ENCODE assay signal across 10 cellular contexts in genomic region chr1:27523666-27524020, GRCh38. TPM values are rescaled to one million over a fixed set of nuclear protein-coding genes. Genes with fewer than 3 reads are reported as not detected.
A peak's percentile ranks its signal among the peaks of the same experiment; 100 is the strongest.
DNase-seq lines count a peak whose midpoint lies in the region; ATAC-seq, FAIRE-seq and TF ChIP-seq lines count a peak whose summit lies in the region.
"Had no signal": no experiment of that assay in that cellular context is flagged by ENCODE, and none has a peak within 500 bp of the region (broad histone marks: within the 10 kb centered on the region; RNA-seq: fewer than 3 reads in every experiment).

No MANE protein-coding gene starts in this region.

- no peaks in the 10 kb centered on the region for H3K79me2 ChIP-seq in HepG2 (ENCODE audit: insufficient read depth, low read length)
- H3K79me2 ChIP-seq in mammary epithelial cell (ENCODE audit: insufficient read depth, low read length) = no peaks in the 10 kb centered on the region

- TF ChIP-seq POLR2A in HepG2 (IDR thresholded peaks at IDR 0.05; ENCODE audit: insufficient read depth in 1 of 2, low read depth in 2 of 2, low read length in 2 of 2) = no peak
- TF ChIP-seq POLR2A in right lobe of liver (IDR thresholded peaks at IDR 0.05) = no peak
- TF ChIP-seq POLR2A in vagina (IDR thresholded peaks at IDR 0.05) = no peak

- no peak overlapping the region for H3K4me3 ChIP-seq in HepG2 (replicated peaks in 1 of 3; ENCODE audit: insufficient read depth in 1 of 3, low read depth in 2 of 3, low read length in 3 of 3)
- no peak overlapping the region for H3K4me3 ChIP-seq in right lobe of liver
- H3K4me3 ChIP-seq in mammary epithelial cell (replicated peaks in 1 of 3; ENCODE audit: insufficient read depth in 1 of 3, low read depth in 2 of 3, low read length in 3 of 3) = no peak overlapping the region
- no peak overlapping the region for H3K4me3 ChIP-seq in vagina

- in situ Hi-C loops in HepG2 (cut with HindIII; ENCODE audit: extremely low pct_ligation_motif_present, low pct_unique_long_range_greater_than_20kb) (no loop called here), mammary epithelial cell (cut with MboI; ENCODE audit: low sequenced_read_pairs in 2 of 2) (no loop called here)

- H3K36me3 ChIP-seq in HepG2 (replicated peaks in 1 of 2; ENCODE audit: control insufficient read depth in 1 of 2, insufficient read depth in 2 of 2, low read length in 2 of 2) = no peaks in the 10 kb centered on the region
- no peaks in the 10 kb centered on the region for H3K36me3 ChIP-seq in right lobe of liver
- H3K36me3 ChIP-seq in mammary epithelial cell (ENCODE audit: insufficient read depth, low read length) = no peaks in the 10 kb centered on the region
- no peaks in the 10 kb centered on the region for H3K36me3 ChIP-seq in vagina

- no peaks in the 10 kb centered on the region for H3K9me3 ChIP-seq in HepG2 (ENCODE audit: low read length)
- no peaks in the 10 kb centered on the region for H3K9me3 ChIP-seq in right lobe of liver
- no peaks in the 10 kb centered on the region for H3K9me3 ChIP-seq in mammary epithelial cell (replicated peaks; ENCODE audit: insufficient read depth, low read length)
- H3K9me3 ChIP-seq in vagina = no peaks in the 10 kb centered on the region

- peak overlapping the region; percentile 74 for H3K27ac Mint-ChIP-seq in nephron progenitor cell

- BruUV-seq in HepG2 (replicated peaks; lab: Mats Ljungman, UMichigan) = no TSS peak
- no TSS peak for BruUV-seq in mammary epithelial cell (replicated peaks; lab: Mats Ljungman, UMichigan)

- H3K4me3 Mint-ChIP-seq in nephron progenitor cell = peak overlapping the region; percentile 13
- H3K4me3 Mint-ChIP-seq: CD14-positive monocyte had no signal

- H3K4me2 ChIP-seq in HepG2 (ENCODE audit: low read depth, low read length) (peak overlapping the region; percentile 95), mammary epithelial cell (ENCODE audit: insufficient read depth, low read depth, low read length) (no peak overlapping the region)

- POLR2A ChIA-PET in HepG2 (lab: Yijun Ruan, JAX) = interaction anchor here (1.2 to 2.7 kb wide), 5 partner anchors 10 to 83 kb away, joined by 4 to 10 read pairs (median 7); partner anchors contain the start of gene WASF2

- H2AFZ ChIP-seq in HepG2 (ENCODE audit: low read length) (no peak overlapping the region), mammary epithelial cell (ENCODE audit: low read depth, low read length) (no peak overlapping the region)

- no peak for TF ChIP-seq RAD21 in HepG2 (CRISPR knock-in tag; IDR thresholded peaks at IDR 0.05)

- no peak overlapping the region for H3K27ac ChIP-seq in HepG2 (ENCODE audit: extremely low read length, insufficient read depth, low read length)
- no peak overlapping the region for H3K27ac ChIP-seq in right lobe of liver
- peak overlapping the region; percentile 83 for H3K27ac ChIP-seq in mammary epithelial cell (ENCODE audit: insufficient read depth, low read depth, low read length)
- peak overlapping the region; percentile 99 for H3K27ac ChIP-seq in vagina

- CTCF ChIA-PET in HepG2 (lab: Yijun Ruan, JAX; ENCODE audit: low intra/inter-chr PET ratio, low total read pairs) (interaction anchor here (2.3 kb wide), 1 partner anchor 82 kb away, joined by 7 read pairs; no protein-coding TSS in a partner anchor), mammary epithelial cell (lab: Charles Lee; ENCODE audit: low non-redundant PET) (no interaction called here)

- no peaks in the 10 kb centered on the region for H3K9me3 Mint-ChIP-seq in nephron progenitor cell

- peak overlapping the region; percentile 55; the same call in 1 of the 2 replicates for H3K9ac ChIP-seq in HepG2 (ENCODE audit: insufficient read depth, low read depth, low read length)
- peak overlapping the region; percentile 18 for H3K9ac ChIP-seq in mammary epithelial cell (ENCODE audit: insufficient read depth, low read length)

- 84% methylated on average over 5 of the region's 5 CpGs for WGBS in HepG2 (ENCODE audit: low lambda C conversion rate)
- 73% methylated on average over 5 of the region's 5 CpGs for WGBS in right lobe of liver (ENCODE audit: insufficient coverage, low coverage, low lambda C conversion rate, missing lambda C conversion rate)
- WGBS in mammary epithelial cell (ENCODE audit: low coverage, missing lambda C conversion rate) = 25% methylated on average over 1 of the region's 5 CpGs

- intact Hi-C loops in HepG2 (cut with micrococcal nuclease; ENCODE audit: unreplicated experiment) = no loop called here
- intact Hi-C loops in right lobe of liver (cut with DNase I) = no loop called here
- intact Hi-C loops in mammary epithelial cell (cut with micrococcal nuclease) = loop anchor here (1.0 to 2.0 kb wide), 3 partner anchors 19 to 33 kb away; partner anchors contain the start of gene WASF2
- intact Hi-C loops in vagina (cut with DNase I) = no loop called here

- ATAC-seq in HepG2 = no peak
- no peak for ATAC-seq in right lobe of liver
- no peak for ATAC-seq in GM21447 (IDR thresholded peaks at IDR 0.05; ENCODE audit: unreplicated experiment)

- H3K36me3 Mint-ChIP-seq in nephron progenitor cell (ENCODE audit: low read depth) = no peaks in the 10 kb centered on the region

- H3K27me3 ChIP-seq in HepG2 (ENCODE audit: control insufficient read depth in 1 of 2, insufficient read depth in 2 of 2, low read length in 2 of 2) (no peaks in the 10 kb centered on the region), right lobe of liver (no peaks in the 10 kb centered on the region), mammary epithelial cell (ENCODE audit: insufficient read depth, low read length) (no peaks in the 10 kb centered on the region), vagina (no peaks in the 10 kb centered on the region)

- FAIRE-seq in HepG2 (lab: Jason Lieb, UNC) = no peak
- FAIRE-seq: islet of Langerhans had no signal

- H3K4me1 Mint-ChIP-seq in nephron progenitor cell = peaks cover 90% of the 10 kb centered on the region

- H3K4me1 ChIP-seq in HepG2 (ENCODE audit: insufficient read depth, low read length) = peaks cover 96% of the 10 kb centered on the region
- H3K4me1 ChIP-seq in right lobe of liver = peaks cover 0 to 16% (median 5%) of the 10 kb centered on the region in 4 donors
- peaks cover 91% of the 10 kb centered on the region for H3K4me1 ChIP-seq in mammary epithelial cell (ENCODE audit: insufficient read depth, low read length)
- H3K4me1 ChIP-seq in vagina = peaks cover 100% of the 10 kb centered on the region

- no peaks in the 10 kb centered on the region for H4K20me1 ChIP-seq in HepG2 (ENCODE audit: insufficient read depth, low read length)
- no peaks in the 10 kb centered on the region for H4K20me1 ChIP-seq in mammary epithelial cell (ENCODE audit: insufficient read depth, low read length)

- no peak for TF ChIP-seq EP300 in HepG2 (IDR thresholded peaks at IDR 0.05; ENCODE audit: low read depth in 2 of 2, low read length in 2 of 2)
- TF ChIP-seq EP300 in HepG2 (CRISPR knock-in tag; IDR thresholded peaks at IDR 0.05; ENCODE audit: borderline replicate concordance) = no peak

- TF ChIP-seq CTCF in HepG2 (CRISPR knock-in tag; IDR thresholded peaks at IDR 0.05) = no peak
- TF ChIP-seq CTCF in right lobe of liver (IDR thresholded peaks at IDR 0.05) = no peak
- TF ChIP-seq CTCF in mammary epithelial cell (conservative IDR thresholded peaks at IDR 0.05 in 1 of 2, IDR thresholded peaks at IDR 0.05 in 1 of 2; ENCODE audit: extremely low read depth in 1 of 2, insufficient read depth in 1 of 2, low read depth in 1 of 2, low read length in 2 of 2) = no peak
- no peak for TF ChIP-seq CTCF in nephron progenitor cell (IDR thresholded peaks at IDR 0.05)
- no peak for TF ChIP-seq CTCF in vagina (IDR thresholded peaks at IDR 0.05)

- dilution Hi-C loops in mammary epithelial cell (cut with HindIII; ENCODE audit: low sequenced_read_pairs) = no loop called here

- DNase-seq in HepG2 (ENCODE audit: low spot score) (no peak), right lobe of liver (no peak), mammary epithelial cell (no peak), nephron progenitor cell (no peak), vagina (ENCODE audit: extremely low spot score in 2 of 2) (no peak), HCEC 1CT (no peak), retina (no peak)

- peaks cover 4% of the 10 kb centered on the region for H3K27me3 Mint-ChIP-seq in nephron progenitor cell (ENCODE audit: low read depth, poor library complexity)

TF ChIP-seq in HepG2, 621 proteins besides CTCF, POLR2A, EP300 and RAD21 (continues in another document):
- no peak for TF ChIP-seq KAT7 (CRISPR knock-in tag; IDR thresholded peaks at IDR 0.05; ENCODE audit: borderline replicate concordance)
- no peak for TF ChIP-seq MTA1 (CRISPR knock-in tag; IDR thresholded peaks at IDR 0.05; ENCODE audit: borderline replicate concordance)
- TF ChIP-seq TOPORS (CRISPR knock-in tag; IDR thresholded peaks at IDR 0.05) = no peak
- TF ChIP-seq AHR (CRISPR knock-in tag; IDR thresholded peaks at IDR 0.05) = no peak

RNA-seq across cellular contexts. Expression of gene WASF2, which starts 33.7 kb away (rescaled TPM):
- total RNA-seq in HepG2 (2016; rRNA removed; fragmentation: Illumina TruSeq; extraction: Trizol) (10.4 and 16.9 TPM in 2 replicates), right lobe of liver (10 to 100 TPM; 18.4 to 38.1 (median 26.5) TPM), mammary epithelial cell (100 to 1,000 TPM in 1 of 2 donors, 10 to 100 TPM in 1; 32.2 to 138 TPM), vagina (58.9 TPM)
- total RNA-seq in HepG2 (2016; cell fraction: cytosol; rRNA removed; fragmentation: Illumina TruSeq; extraction: Trizol; ENCODE audit: low read depth) = 3.7 and 4.4 TPM in 2 replicates
- total RNA-seq in HepG2 (2016; cell fraction: insoluble cytoplasmic fraction; rRNA removed; fragmentation: Illumina TruSeq; extraction: Trizol) = 10.6 and 15.8 TPM in 2 replicates
- 17.2 and 17.7 TPM in 2 replicates for total RNA-seq in HepG2 (2016; cell fraction: membrane; rRNA removed; fragmentation: Illumina TruSeq; extraction: Trizol)
- 13.0 and 13.9 TPM in 2 replicates for total RNA-seq in HepG2 (2016; cell fraction: nucleus; rRNA removed; fragmentation: Illumina TruSeq; extraction: Trizol)
- polyA plus RNA-seq in HepG2 (2011; rRNA removed) (26.4 and 27.7 TPM in 2 replicates), mammary epithelial cell (58.1 TPM)
- 16.3 and 16.7 TPM in 2 replicates for polyA plus RNA-seq in HepG2 (2011; cell fraction: cytosol; rRNA removed)
- 25.0 and 25.9 TPM in 2 replicates for polyA plus RNA-seq in HepG2 (2011; cell fraction: nucleus; rRNA removed)
- 29.4 and 35.1 TPM in 2 replicates for polyA plus RNA-seq in HepG2 (2012)
- polyA plus RNA-seq in HepG2 (2016; cell fraction: cytosol; fragmentation: Illumina TruSeq; extraction: Trizol; ENCODE audit: low read depth) = 2.7 and 3.1 TPM in 2 replicates
- 21.4 and 26.0 TPM in 2 replicates for polyA plus RNA-seq in HepG2 (2016; cell fraction: insoluble cytoplasmic fraction; fragmentation: Illumina TruSeq; extraction: Trizol; ENCODE audit: low read depth)
- 12.8 and 13.7 TPM in 2 replicates for polyA plus RNA-seq in HepG2 (2016; cell fraction: membrane; fragmentation: Illumina TruSeq; extraction: Trizol; ENCODE audit: low read depth)
- 23.0 and 25.5 TPM in 2 replicates for polyA plus RNA-seq in HepG2 (2016; cell fraction: nucleus; fragmentation: Illumina TruSeq; extraction: Trizol; ENCODE audit: insufficient read depth, low read depth)
- polyA minus RNA-seq in HepG2 (2011; rRNA and poly(A)+ RNA removed; ENCODE audit: low replicate concordance) = 45.6 and 56.9 TPM in 2 replicates
- polyA minus RNA-seq in HepG2 (2011; cell fraction: cytosol; rRNA and poly(A)+ RNA removed) = 22.2 and 26.7 TPM in 2 replicates
- 22.0 and 23.7 TPM in 2 replicates for polyA minus RNA-seq in HepG2 (2011; cell fraction: nucleus; rRNA and poly(A)+ RNA removed)
- polyA minus RNA-seq in mammary epithelial cell = 246 TPM

Comparison
In these comparisons a context has a peak if more than half of its experiments do, and no peak if none do; other contexts are left out.
1. H3K27ac ChIP-seq: peak in mammary epithelial cell (single experiment) and vagina (single experiment); none in HepG2 (single experiment) and right lobe of liver (0 of 3).